Comparison of ENCODE assay signal across 1 cellular context in the genomic region with DNA sequence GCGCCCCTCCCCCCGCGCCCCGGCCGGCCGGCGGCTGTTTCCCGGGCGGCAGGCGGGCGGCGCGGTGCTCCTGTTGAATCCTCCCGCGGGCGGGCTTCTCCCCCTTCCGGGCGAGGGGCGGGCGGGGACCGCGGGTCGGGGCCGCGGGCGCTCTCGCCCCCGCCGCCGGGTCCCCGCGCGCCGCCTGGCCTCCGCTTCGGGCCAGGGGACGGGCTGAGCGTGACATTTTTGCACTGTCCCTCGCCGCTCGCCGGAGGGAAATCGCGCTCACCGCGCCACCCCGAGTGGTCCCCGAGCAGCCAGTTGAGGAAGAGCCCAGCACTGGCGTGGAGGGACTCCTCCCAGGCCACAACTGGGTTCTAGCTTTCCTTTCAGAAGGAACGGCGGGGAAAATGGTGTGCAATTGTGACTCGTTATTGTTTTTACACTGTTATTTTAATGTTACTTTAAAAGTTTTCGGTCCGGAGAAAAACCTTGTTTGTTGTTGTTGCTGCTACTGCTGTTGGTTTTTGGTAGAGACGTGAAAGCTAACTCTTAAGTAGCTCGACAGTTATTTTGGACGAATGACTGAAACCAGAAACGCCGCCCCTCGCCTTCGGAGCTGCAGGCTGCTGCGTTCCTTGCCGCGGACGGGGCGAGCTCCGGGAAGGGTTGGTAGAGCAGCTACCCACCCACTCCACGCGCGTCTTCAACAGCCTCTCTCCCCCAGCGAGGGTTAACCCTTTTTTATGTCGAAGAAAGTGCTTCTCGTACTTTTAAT.
TF ChIP-seq lines count a peak whose summit lies in the region.

No MANE protein-coding gene starts in this region.

TF ChIP-seq in SK-N-SH treated with all-trans-retinoic acid at 6 μM for 48 hours, 23 proteins besides CTCF, POLR2A, EP300 and RAD21 (continued from another document):
- TF ChIP-seq, protein P1, sequence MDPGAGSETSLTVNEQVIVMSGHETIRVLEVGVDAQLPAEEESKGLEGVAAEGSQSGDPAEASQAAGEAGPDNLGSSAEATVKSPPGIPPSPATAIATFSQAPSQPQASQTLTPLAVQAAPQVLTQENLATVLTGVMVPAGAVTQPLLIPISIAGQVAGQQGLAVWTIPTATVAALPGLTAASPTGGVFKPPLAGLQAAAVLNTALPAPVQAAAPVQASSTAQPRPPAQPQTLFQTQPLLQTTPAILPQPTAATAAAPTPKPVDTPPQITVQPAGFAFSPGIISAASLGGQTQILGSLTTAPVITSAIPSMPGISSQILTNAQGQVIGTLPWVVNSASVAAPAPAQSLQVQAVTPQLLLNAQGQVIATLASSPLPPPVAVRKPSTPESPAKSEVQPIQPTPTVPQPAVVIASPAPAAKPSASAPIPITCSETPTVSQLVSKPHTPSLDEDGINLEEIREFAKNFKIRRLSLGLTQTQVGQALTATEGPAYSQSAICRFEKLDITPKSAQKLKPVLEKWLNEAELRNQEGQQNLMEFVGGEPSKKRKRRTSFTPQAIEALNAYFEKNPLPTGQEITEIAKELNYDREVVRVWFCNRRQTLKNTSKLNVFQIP (CRISPR knock-in tag; IDR thresholded peaks at IDR 0.05; ENCODE audit: borderline replicate concordance, low read depth), result no peak
- no peak for TF ChIP-seq ISL1 (CRISPR knock-in tag; IDR thresholded peaks at IDR 0.05)
- TF ChIP-seq ZNF70 (CRISPR knock-in tag; IDR thresholded peaks at IDR 0.05), result no peak
- TF ChIP-seq ZNF565 (CRISPR knock-in tag; conservative IDR thresholded peaks at IDR 0.05; ENCODE audit: low read depth), result no peak
- TF ChIP-seq ESRRG (CRISPR knock-in tag; IDR thresholded peaks at IDR 0.05), result no peak
- TF ChIP-seq, protein P2, sequence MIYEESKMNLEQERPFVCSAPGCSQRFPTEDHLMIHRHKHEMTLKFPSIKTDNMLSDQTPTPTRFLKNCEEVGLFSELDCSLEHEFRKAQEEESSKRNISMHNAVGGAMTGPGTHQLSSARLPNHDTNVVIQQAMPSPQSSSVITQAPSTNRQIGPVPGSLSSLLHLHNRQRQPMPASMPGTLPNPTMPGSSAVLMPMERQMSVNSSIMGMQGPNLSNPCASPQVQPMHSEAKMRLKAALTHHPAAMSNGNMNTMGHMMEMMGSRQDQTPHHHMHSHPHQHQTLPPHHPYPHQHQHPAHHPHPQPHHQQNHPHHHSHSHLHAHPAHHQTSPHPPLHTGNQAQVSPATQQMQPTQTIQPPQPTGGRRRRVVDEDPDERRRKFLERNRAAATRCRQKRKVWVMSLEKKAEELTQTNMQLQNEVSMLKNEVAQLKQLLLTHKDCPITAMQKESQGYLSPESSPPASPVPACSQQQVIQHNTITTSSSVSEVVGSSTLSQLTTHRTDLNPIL (CRISPR knock-in tag; IDR thresholded peaks at IDR 0.05; ENCODE audit: low read depth), result no peak
- no peak for TF ChIP-seq GLIS3 (CRISPR knock-in tag; IDR thresholded peaks at IDR 0.05)
- TF ChIP-seq, protein P3, sequence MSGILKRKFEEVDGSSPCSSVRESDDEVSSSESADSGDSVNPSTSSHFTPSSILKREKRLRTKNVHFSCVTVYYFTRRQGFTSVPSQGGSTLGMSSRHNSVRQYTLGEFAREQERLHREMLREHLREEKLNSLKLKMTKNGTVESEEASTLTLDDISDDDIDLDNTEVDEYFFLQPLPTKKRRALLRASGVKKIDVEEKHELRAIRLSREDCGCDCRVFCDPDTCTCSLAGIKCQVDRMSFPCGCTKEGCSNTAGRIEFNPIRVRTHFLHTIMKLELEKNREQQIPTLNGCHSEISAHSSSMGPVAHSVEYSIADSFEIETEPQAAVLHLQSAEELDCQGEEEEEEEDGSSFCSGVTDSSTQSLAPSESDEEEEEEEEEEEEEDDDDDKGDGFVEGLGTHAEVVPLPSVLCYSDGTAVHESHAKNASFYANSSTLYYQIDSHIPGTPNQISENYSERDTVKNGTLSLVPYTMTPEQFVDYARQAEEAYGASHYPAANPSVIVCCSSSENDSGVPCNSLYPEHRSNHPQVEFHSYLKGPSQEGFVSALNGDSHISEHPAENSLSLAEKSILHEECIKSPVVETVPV (CRISPR knock-in tag; IDR thresholded peaks at IDR 0.05), result no peak
- TF ChIP-seq BACH2 (CRISPR knock-in tag; IDR thresholded peaks at IDR 0.05; ENCODE audit: borderline replicate concordance), result no peak
